Comparison of ENCODE assay signal across 18 cellular contexts in the genomic region with DNA sequence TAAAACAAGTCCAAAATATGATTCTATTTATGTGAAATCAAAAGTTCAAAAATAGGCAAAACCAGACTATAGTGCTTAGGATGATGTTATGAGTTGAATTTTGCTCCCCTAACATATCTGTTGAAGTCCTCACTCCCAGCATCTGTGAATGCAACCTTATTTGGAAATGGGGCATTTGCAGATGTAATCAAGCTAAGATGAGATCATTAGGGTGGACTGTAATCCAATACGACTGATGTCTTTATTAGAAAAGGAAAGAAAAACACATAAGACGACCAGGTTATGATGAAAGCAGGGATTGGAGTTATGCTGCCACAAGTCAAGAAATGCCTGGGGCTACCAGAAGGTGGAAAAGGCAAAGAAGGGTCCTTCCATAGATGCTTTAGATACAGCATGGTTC.
"Had no signal": no experiment of that assay in that cellular context is flagged by ENCODE, and none has a peak within 500 bp of the region (broad histone marks: within the 10 kb centered on the region; RNA-seq: fewer than 3 reads in every experiment).

No MANE protein-coding gene starts in this region.

- DNase-seq: IMR-90, Karpas-422, KG1, MM.1S, NCI-H1092 treated with DMSO at 0.1 percent for 48 hours, NCI-H1436, NCI-H1694 treated with DMSO at 0.1 percent for 48 hours, NCI-H1930, NCI-H2081, NCI-H345, NCI-H446 treated with DMSO at 0.1 percent for 48 hours, NCI-H510A treated with DMSO at 0.1 percent for 48 hours, NCI-H526, NCI-H748 treated with DMSO at 0.1 percent for 48 hours, Right ventricle myocardium superior, RPMI8226, SIG-M5, T-helper 2 cell had no signal
